2 cellular contexts compared by ENCODE assay signal in the genomic region with DNA sequence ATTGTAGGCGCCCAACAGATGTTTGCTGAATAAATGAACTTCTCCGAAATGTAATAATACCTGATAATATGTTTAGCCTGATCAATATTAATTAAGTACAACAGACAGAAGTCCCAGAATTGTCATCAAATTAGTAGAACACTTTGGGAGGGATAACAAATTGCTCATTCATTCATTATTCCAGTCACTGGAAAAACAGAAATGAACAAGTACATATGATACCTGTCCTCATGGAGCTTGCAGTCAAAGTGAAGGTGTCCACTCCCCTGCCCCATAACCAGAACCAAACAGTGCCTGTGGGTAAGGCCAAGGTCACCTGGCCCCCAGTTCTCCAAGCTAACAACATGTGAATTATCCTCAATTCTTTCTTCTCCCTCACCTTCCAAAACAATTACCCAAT.
TF ChIP-seq lines count a peak whose summit lies in the region.

No MANE protein-coding gene starts in this region.

TF ChIP-seq in GM12878, 131 proteins besides CTCF, POLR2A, EP300 and RAD21 (continued from another document):
- TF ChIP-seq, protein P1, sequence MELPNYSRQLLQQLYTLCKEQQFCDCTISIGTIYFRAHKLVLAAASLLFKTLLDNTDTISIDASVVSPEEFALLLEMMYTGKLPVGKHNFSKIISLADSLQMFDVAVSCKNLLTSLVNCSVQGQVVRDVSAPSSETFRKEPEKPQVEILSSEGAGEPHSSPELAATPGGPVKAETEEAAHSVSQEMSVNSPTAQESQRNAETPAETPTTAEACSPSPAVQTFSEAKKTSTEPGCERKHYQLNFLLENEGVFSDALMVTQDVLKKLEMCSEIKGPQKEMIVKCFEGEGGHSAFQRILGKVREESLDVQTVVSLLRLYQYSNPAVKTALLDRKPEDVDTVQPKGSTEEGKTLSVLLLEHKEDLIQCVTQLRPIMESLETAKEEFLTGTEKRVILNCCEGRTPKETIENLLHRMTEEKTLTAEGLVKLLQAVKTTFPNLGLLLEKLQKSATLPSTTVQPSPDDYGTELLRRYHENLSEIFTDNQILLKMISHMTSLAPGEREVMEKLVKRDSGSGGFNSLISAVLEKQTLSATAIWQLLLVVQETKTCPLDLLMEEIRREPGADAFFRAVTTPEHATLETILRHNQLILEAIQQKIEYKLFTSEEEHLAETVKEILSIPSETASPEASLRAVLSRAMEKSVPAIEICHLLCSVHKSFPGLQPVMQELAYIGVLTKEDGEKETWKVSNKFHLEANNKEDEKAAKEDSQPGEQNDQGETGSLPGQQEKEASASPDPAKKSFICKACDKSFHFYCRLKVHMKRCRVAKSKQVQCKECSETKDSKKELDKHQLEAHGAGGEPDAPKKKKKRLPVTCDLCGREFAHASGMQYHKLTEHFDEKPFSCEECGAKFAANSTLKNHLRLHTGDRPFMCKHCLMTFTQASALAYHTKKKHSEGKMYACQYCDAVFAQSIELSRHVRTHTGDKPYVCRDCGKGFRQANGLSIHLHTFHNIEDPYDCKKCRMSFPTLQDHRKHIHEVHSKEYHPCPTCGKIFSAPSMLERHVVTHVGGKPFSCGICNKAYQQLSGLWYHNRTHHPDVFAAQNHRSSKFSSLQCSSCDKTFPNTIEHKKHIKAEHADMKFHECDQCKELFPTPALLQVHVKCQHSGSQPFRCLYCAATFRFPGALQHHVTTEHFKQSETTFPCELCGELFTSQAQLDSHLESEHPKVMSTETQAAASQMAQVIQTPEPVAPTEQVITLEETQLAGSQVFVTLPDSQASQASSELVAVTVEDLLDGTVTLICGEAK (IDR thresholded peaks at IDR 0.05; ENCODE audit: borderline replicate concordance): no peak
- TF ChIP-seq, protein P2, sequence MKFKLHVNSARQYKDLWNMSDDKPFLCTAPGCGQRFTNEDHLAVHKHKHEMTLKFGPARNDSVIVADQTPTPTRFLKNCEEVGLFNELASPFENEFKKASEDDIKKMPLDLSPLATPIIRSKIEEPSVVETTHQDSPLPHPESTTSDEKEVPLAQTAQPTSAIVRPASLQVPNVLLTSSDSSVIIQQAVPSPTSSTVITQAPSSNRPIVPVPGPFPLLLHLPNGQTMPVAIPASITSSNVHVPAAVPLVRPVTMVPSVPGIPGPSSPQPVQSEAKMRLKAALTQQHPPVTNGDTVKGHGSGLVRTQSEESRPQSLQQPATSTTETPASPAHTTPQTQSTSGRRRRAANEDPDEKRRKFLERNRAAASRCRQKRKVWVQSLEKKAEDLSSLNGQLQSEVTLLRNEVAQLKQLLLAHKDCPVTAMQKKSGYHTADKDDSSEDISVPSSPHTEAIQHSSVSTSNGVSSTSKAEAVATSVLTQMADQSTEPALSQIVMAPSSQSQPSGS (IDR thresholded peaks at IDR 0.05; ENCODE audit: low read length): no peak
- TF ChIP-seq SRF (IDR thresholded peaks at IDR 0.05; ENCODE audit: low read depth in 2 of 2, low read length in 2 of 2) (no peak), CBX5 (IDR thresholded peaks at IDR 0.05; ENCODE audit: low read depth) (no peak)

TF ChIP-seq in SK-N-SH treated with all-trans-retinoic acid at 6 μM for 48 hours, 23 proteins besides CTCF, POLR2A, EP300 and RAD21 (continued from another document):
- TF ChIP-seq, protein P3, sequence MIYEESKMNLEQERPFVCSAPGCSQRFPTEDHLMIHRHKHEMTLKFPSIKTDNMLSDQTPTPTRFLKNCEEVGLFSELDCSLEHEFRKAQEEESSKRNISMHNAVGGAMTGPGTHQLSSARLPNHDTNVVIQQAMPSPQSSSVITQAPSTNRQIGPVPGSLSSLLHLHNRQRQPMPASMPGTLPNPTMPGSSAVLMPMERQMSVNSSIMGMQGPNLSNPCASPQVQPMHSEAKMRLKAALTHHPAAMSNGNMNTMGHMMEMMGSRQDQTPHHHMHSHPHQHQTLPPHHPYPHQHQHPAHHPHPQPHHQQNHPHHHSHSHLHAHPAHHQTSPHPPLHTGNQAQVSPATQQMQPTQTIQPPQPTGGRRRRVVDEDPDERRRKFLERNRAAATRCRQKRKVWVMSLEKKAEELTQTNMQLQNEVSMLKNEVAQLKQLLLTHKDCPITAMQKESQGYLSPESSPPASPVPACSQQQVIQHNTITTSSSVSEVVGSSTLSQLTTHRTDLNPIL (CRISPR knock-in tag; IDR thresholded peaks at IDR 0.05; ENCODE audit: low read depth): no peak
- TF ChIP-seq ZC3H10 (CRISPR knock-in tag; IDR thresholded peaks at IDR 0.05) (no peak), SNAI2 (CRISPR knock-in tag; IDR thresholded peaks at IDR 0.05) (no peak), TOX (CRISPR knock-in tag; IDR thresholded peaks at IDR 0.05; ENCODE audit: borderline replicate concordance) (no peak), ZFP3 (CRISPR knock-in tag; IDR thresholded peaks at IDR 0.05) (no peak), RARB (CRISPR knock-in tag; IDR thresholded peaks at IDR 0.05) (no peak), ZNF70 (CRISPR knock-in tag; IDR thresholded peaks at IDR 0.05) (no peak), OSR1 (CRISPR knock-in tag; IDR thresholded peaks at IDR 0.05) (no peak), PPARA (CRISPR knock-in tag; IDR thresholded peaks at IDR 0.05; ENCODE audit: borderline replicate concordance) (no peak), GLIS3 (CRISPR knock-in tag; IDR thresholded peaks at IDR 0.05) (no peak), ZFP30 (CRISPR knock-in tag; IDR thresholded peaks at IDR 0.05) (no peak)
- TF ChIP-seq, protein P4, sequence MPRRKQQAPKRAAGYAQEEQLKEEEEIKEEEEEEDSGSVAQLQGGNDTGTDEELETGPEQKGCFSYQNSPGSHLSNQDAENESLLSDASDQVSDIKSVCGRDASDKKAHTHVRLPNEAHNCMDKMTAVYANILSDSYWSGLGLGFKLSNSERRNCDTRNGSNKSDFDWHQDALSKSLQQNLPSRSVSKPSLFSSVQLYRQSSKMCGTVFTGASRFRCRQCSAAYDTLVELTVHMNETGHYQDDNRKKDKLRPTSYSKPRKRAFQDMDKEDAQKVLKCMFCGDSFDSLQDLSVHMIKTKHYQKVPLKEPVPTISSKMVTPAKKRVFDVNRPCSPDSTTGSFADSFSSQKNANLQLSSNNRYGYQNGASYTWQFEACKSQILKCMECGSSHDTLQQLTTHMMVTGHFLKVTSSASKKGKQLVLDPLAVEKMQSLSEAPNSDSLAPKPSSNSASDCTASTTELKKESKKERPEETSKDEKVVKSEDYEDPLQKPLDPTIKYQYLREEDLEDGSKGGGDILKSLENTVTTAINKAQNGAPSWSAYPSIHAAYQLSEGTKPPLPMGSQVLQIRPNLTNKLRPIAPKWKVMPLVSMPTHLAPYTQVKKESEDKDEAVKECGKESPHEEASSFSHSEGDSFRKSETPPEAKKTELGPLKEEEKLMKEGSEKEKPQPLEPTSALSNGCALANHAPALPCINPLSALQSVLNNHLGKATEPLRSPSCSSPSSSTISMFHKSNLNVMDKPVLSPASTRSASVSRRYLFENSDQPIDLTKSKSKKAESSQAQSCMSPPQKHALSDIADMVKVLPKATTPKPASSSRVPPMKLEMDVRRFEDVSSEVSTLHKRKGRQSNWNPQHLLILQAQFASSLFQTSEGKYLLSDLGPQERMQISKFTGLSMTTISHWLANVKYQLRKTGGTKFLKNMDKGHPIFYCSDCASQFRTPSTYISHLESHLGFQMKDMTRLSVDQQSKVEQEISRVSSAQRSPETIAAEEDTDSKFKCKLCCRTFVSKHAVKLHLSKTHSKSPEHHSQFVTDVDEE (CRISPR knock-in tag; IDR thresholded peaks at IDR 0.05): no peak
